Comparison of ENCODE assay signal across 13 cellular contexts in genomic region chr16:88971371-88972097, GRCh38. TPM values are rescaled to one million over a fixed set of nuclear protein-coding genes. Genes with fewer than 3 reads are reported as not detected.
A peak's percentile ranks its signal among the peaks of the same experiment; 100 is the strongest.
DNase-seq lines count a peak whose midpoint lies in the region; ATAC-seq and TF ChIP-seq lines count a peak whose summit lies in the region.
"Had no signal": no experiment of that assay in that cellular context is flagged by ENCODE, and none has a peak within 500 bp of the region (broad histone marks: within the 10 kb centered on the region; RNA-seq: fewer than 3 reads in every experiment).

No MANE protein-coding gene starts in this region.

- H3K4me3 ChIP-seq in BLaER1: no peak overlapping the region
- no peak overlapping the region for H3K4me3 ChIP-seq in left ventricle myocardium inferior
- H3K4me3 ChIP-seq: testis had no signal

- intact Hi-C loops in left ventricle myocardium inferior (cut with micrococcal nuclease): no loop called here

- peak overlapping the region; percentile 32 for H3K9ac ChIP-seq in BLaER1

- no peaks in the 10 kb centered on the region for H3K36me3 Mint-ChIP-seq in activated naive CD4-positive, alpha-beta T cell treated with anti-CD3 and anti-CD28 coated beads, Interleukin-2, amount 50 U/mL, for 72 hours

- peak overlapping the region; percentile 95 for H3K27ac ChIP-seq in BLaER1
- no peak overlapping the region for H3K27ac ChIP-seq in left ventricle myocardium inferior (replicated peaks)
- H3K27ac ChIP-seq: RWPE1, testis had no signal

- H3K4me2 ChIP-seq in BLaER1: peak overlapping the region; percentile 98

- H3K27me3 ChIP-seq in BLaER1: no peaks in the 10 kb centered on the region
- H3K27me3 ChIP-seq in left ventricle myocardium inferior (ENCODE audit: low read depth): peaks cover 99% of the 10 kb centered on the region
- H3K27me3 ChIP-seq: testis had no signal

- peaks cover 100% of the 10 kb centered on the region for H3K4me1 ChIP-seq in BLaER1
- H3K4me1 ChIP-seq in left ventricle myocardium inferior: peaks cover 13% of the 10 kb centered on the region
- H3K4me1 ChIP-seq: testis had no signal

- ATAC-seq in HG03442 (IDR thresholded peaks at IDR 0.05; ENCODE audit: unreplicated experiment) (peak; percentile 21), GM21619 (IDR thresholded peaks at IDR 0.05; ENCODE audit: unreplicated experiment) (no peak), GM21723 (IDR thresholded peaks at IDR 0.05; ENCODE audit: unreplicated experiment) (no peak)
- no peak for ATAC-seq in activated naive CD4-positive, alpha-beta T cell treated with anti-CD3 and anti-CD28 coated beads, Interleukin-2, amount 50 U/mL, for 72 hours

- H3K36me3 ChIP-seq in BLaER1: peaks cover 36% of the 10 kb centered on the region; the same call in 1 of the 2 replicates
- H3K36me3 ChIP-seq in left ventricle myocardium inferior: no peaks in the 10 kb centered on the region

- TF ChIP-seq CTCF in left ventricle myocardium inferior (IDR thresholded peaks at IDR 0.05; ENCODE audit: borderline replicate concordance): no peak

- TF ChIP-seq POLR2A in GM19099 (IDR thresholded peaks at IDR 0.05; ENCODE audit: extremely low read depth, insufficient read length, low read depth): peak; percentile 39

- no peak overlapping the region for H3K27ac Mint-ChIP-seq in activated naive CD4-positive, alpha-beta T cell treated with anti-CD3 and anti-CD28 coated beads, Interleukin-2, amount 50 U/mL, for 72 hours

- H3K9me3 ChIP-seq in BLaER1 (no peaks in the 10 kb centered on the region), left ventricle myocardium inferior (replicated peaks) (no peaks in the 10 kb centered on the region)
- H3K9me3 ChIP-seq: testis had no signal

- peaks cover 76% of the 10 kb centered on the region for H4K20me1 ChIP-seq in BLaER1

- peak; percentile 32 for DNase-seq in left ventricle myocardium inferior
- DNase-seq in NCI-H2107 (lab: John Stamatoyannopoulos, UW): no peak
- no peak for DNase-seq in activated naive CD4-positive, alpha-beta T cell treated with anti-CD3 and anti-CD28 coated beads, Interleukin-2, amount 50 U/mL, for 72 hours (ENCODE audit: low spot score in 2 of 2)
- DNase-seq: activated CD8-positive, alpha-beta memory T cell treated with anti-CD3 and anti-CD28 coated beads, Interleukin-2, amount 50 U/mL, for 48 hours; GDM1; retina; testis had no signal

- H3K9me3 Mint-ChIP-seq in activated naive CD4-positive, alpha-beta T cell treated with anti-CD3 and anti-CD28 coated beads, Interleukin-2, amount 50 U/mL, for 72 hours: no peaks in the 10 kb centered on the region

RNA-seq across cellular contexts. Expression of gene CBFA2T3, which starts 5.5 kb away (rescaled TPM):
- total RNA-seq in left ventricle myocardium inferior: 8.6 TPM
- total RNA-seq in activated naive CD4-positive, alpha-beta T cell treated with anti-CD3 and anti-CD28 coated beads, Interleukin-2, amount 50 U/mL, for 72 hours: 1 to 10 TPM in 1 of 2 donors, under 1 TPM in 1; 0.76 to 1.1 TPM
